ENCODE assay signal across 1 cellular context in the genomic region with DNA sequence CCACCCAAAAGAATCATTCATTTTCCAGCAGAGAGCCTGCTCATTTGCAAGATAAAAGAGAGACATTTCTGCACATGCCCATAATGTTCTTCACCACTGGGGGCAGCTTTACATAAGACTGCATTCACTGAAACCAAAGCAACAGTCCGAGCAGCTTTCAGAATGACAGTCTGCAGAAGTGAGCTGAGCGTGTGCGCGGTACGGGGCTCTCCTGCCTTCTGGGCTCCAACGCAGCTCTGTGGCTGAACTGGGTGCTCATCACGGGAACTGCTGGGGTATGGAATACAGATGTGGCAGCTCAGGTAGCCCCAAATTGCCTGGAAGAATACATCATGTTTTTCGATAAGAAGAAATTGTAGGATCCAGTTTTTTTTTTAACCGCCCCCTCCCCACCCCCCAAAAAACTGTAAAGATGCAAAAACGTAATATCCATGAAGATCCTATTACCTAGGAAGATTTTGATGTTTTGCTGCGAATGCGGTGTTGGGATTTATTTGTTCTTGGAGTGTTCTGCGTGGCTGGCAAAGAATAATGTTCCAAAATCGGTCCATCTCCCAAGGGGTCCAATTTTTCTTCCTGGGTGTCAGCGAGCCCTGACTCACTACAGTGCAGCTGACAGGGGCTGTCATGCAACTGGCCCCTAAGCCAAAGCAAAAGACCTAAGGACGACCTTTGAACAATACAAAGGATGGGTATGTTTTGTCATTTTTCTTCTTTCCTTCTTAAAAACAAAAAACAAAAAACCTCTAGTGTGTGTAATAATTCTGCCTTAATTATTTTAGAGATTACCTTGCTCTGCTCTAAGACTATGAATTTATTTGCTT.
A peak's percentile ranks its signal among the peaks of the same experiment; 100 is the strongest.
TF ChIP-seq lines count a peak whose summit lies in the region.

A gene (plus strand): TSS at position 141 of the 824 bp plus-strand sequence.

TF ChIP-seq in H1, 55 proteins besides CTCF, POLR2A, EP300 and RAD21 (continued from another document):
- TF ChIP-seq TEAD4 (IDR thresholded peaks at IDR 0.05; ENCODE audit: low read depth, low read length) = peak; percentile 90
